23 cellular contexts compared by ENCODE assay signal in genomic region chr11:79431535-79431934, GRCh38. TPM values are rescaled to one million over a fixed set of nuclear protein-coding genes. Genes with fewer than 3 reads are reported as not detected.
A peak's percentile ranks its signal among the peaks of the same experiment; 100 is the strongest.
DNase-seq lines count a peak whose midpoint lies in the region; ATAC-seq and TF ChIP-seq lines count a peak whose summit lies in the region.
"Had no signal": no experiment of that assay in that cellular context is flagged by ENCODE, and none has a peak within 500 bp of the region (broad histone marks: within the 10 kb centered on the region; RNA-seq: fewer than 3 reads in every experiment).

No MANE protein-coding gene starts in this region.

- no peak overlapping the region for H2BK15ac ChIP-seq in IMR-90 (ENCODE audit: low read depth, low read length)

- peak; percentile 45 for ATAC-seq in IMR-90 (ENCODE audit: low read depth)
- no peak for ATAC-seq in gastroesophageal sphincter
- no peak for ATAC-seq in HG02840 (IDR thresholded peaks at IDR 0.05; ENCODE audit: low FRiP score, unreplicated experiment)
- ATAC-seq: A549; left cardiac atrium; stimulated activated naive B cell treated with anti-CD40 and anti-IgM and Interleukin-4, amounts not matched to agents 10 μg/mL and 1 μg/mL and 100 μg/mL, for 72 hours had no signal

- H4K91ac ChIP-seq in IMR-90 (ENCODE audit: insufficient read depth, low read depth, low read length), result no peak overlapping the region

- peaks cover 10% of the 10 kb centered on the region for H3K9me1 ChIP-seq in IMR-90 (ENCODE audit: insufficient read depth, low read length)

- H3K36me3 ChIP-seq in IMR-90 (ENCODE audit: control insufficient read depth, insufficient read depth, low read length) (no peaks in the 10 kb centered on the region), ascending aorta (no peaks in the 10 kb centered on the region), gastroesophageal sphincter (no peaks in the 10 kb centered on the region), ovary (no peaks in the 10 kb centered on the region)
- H3K36me3 ChIP-seq: right atrium auricular region, SJSA1, thyroid gland had no signal

- no peak for TF ChIP-seq CTCF in IMR-90 (conservative IDR thresholded peaks at IDR 0.05; ENCODE audit: low read depth, low read length)
- TF ChIP-seq CTCF in ascending aorta (IDR thresholded peaks at IDR 0.05), result no peak
- no peak for TF ChIP-seq CTCF in gastroesophageal sphincter (IDR thresholded peaks at IDR 0.05)
- no peak for TF ChIP-seq CTCF in ovary (IDR thresholded peaks at IDR 0.05)

- TF ChIP-seq POLR2A in IMR-90 (IDR thresholded peaks at IDR 0.05; ENCODE audit: low read depth, low read length) (no peak), gastroesophageal sphincter (IDR thresholded peaks at IDR 0.05) (no peak), ovary (IDR thresholded peaks at IDR 0.05) (no peak)

- H3K27ac ChIP-seq in IMR-90 (ENCODE audit: insufficient read depth, low read length) (no peak overlapping the region), ascending aorta (peak overlapping the region; percentile 53 to 71), gastroesophageal sphincter (peak overlapping the region in 3 of 4 donors; percentile 34 to 65 (median 63)), ovary (no peak overlapping the region)
- H3K27ac ChIP-seq: A549, hepatocyte, right atrium auricular region, SJSA1, thyroid gland had no signal

- no peak overlapping the region for H3K56ac ChIP-seq in IMR-90 (ENCODE audit: extremely low read depth, insufficient read depth, low read length)

- TF ChIP-seq EP300 in gastroesophageal sphincter (IDR thresholded peaks at IDR 0.05), result no peak
- no peak for TF ChIP-seq EP300 in ovary (IDR thresholded peaks at IDR 0.05)

- no peak overlapping the region for H2AFZ ChIP-seq in IMR-90 (replicated peaks; ENCODE audit: low read length, poor library complexity)
- H2AFZ ChIP-seq: hepatocyte had no signal

- no peak overlapping the region for H3K14ac ChIP-seq in IMR-90 (replicated peaks; ENCODE audit: low read depth, low read length)

- H3K18ac ChIP-seq in IMR-90 (ENCODE audit: low read depth, low read length), result no peak overlapping the region

- POLR2A ChIA-PET in IMR-90 (lab: Charles Lee; ENCODE audit: unreplicated experiment), result no interaction called here

- no peaks in the 10 kb centered on the region for H4K20me1 ChIP-seq in IMR-90 (ENCODE audit: insufficient read depth, low read length)

- no CpG with 5 or more reads among the region's 1 CpG for WGBS in IMR-90 (ENCODE audit: extremely low coverage in 2 of 2, insufficient read length in 1 of 2), 2 experiments
- 27 to 47% methylated on average over 1 of the region's 1 CpG for WGBS in gastroesophageal sphincter (ENCODE audit: low coverage in 1 of 2), 2 donors
- 76 to 86% (median 77%) methylated on average over 1 of the region's 1 CpG for WGBS in ovary, 3 donors

- no peak overlapping the region for H3K4me3 ChIP-seq in IMR-90 (ENCODE audit: insufficient read depth, low read depth, low read length)
- H3K4me3 ChIP-seq in ascending aorta, result no peak overlapping the region
- no peak overlapping the region for H3K4me3 ChIP-seq in gastroesophageal sphincter
- H3K4me3 ChIP-seq in ovary, result no peak overlapping the region
- H3K4me3 ChIP-seq: A549, hepatocyte, right atrium auricular region, SJSA1, thyroid gland had no signal

- no peak overlapping the region for H3K9ac ChIP-seq in IMR-90 (ENCODE audit: low read depth, low read length)

- BruUV-seq in IMR-90 (replicated peaks; lab: Mats Ljungman, UMichigan), result no TSS peak

- H2AK5ac ChIP-seq in IMR-90 (ENCODE audit: low read depth, low read length), result no peak overlapping the region

- H2BK120ac ChIP-seq in IMR-90 (ENCODE audit: low read depth, low read length), result no peak overlapping the region

- CTCF ChIA-PET in IMR-90 (lab: Yijun Ruan, JAX), result interaction anchor here (0.6 to 1.2 kb wide), 3 partner anchors 9 to 331 kb away, joined by 3 to 4 read pairs (median 3); no protein-coding TSS in a partner anchor

- TF ChIP-seq RAD21 in IMR-90 (IDR thresholded peaks at IDR 0.05; ENCODE audit: low read length), result no peak

- no peak overlapping the region for H2AK9ac ChIP-seq in IMR-90 (replicated peaks; ENCODE audit: low read depth, low read length, poor library complexity)

- no peak overlapping the region for H2BK20ac ChIP-seq in IMR-90 (ENCODE audit: low read depth, low read length)

- H4K5ac ChIP-seq in IMR-90 (ENCODE audit: low read depth, low read length), result no peak overlapping the region

- no peak overlapping the region for H3K4me2 ChIP-seq in IMR-90 (ENCODE audit: low read depth, low read length)
- H3K4me2 ChIP-seq: A549, hepatocyte had no signal

- peak; percentile 14 for DNase-seq in ACHN
- DNase-seq in IMR-90, result peak; percentile 89
- DNase-seq in ascending aorta (ENCODE audit: low spot score in 2 of 2), result no peak
- DNase-seq in NCI-H510A treated with DMSO at 0.1 percent for 48 hours (lab: John Stamatoyannopoulos, UW), result no peak
- no peak for DNase-seq in GM19238 (ENCODE audit: insufficient read length, low spot score)
- no peak for DNase-seq in ovary
- DNase-seq: activated CD8-positive, alpha-beta memory T cell treated with anti-CD3 and anti-CD28 coated beads for 24 hours; central memory CD4-positive, alpha-beta T cell; DMS153; GOT3; left cardiac atrium; NCI-H187; NCI-H446; stimulated activated naive B cell treated with anti-CD40 and anti-IgM and Interleukin-4, amounts not matched to agents 10 μg/mL and 1 μg/mL and 100 μg/mL, for 72 hours; thyroid gland had no signal

- peaks cover 7 to 64% of the 10 kb centered on the region in 2 experiments for H3K79me1 ChIP-seq in IMR-90 (ENCODE audit: low read depth in 1 of 2, low read length in 2 of 2)

- H2BK5ac ChIP-seq in IMR-90 (ENCODE audit: low read depth, low read length, poor library complexity, severe bottlenecking), result no peak overlapping the region

- H3K4ac ChIP-seq in IMR-90 (ENCODE audit: low read depth, low read length), result no peak overlapping the region

- in situ Hi-C loops in ACHN (cut with HindIII; ENCODE audit: low pct_ligation_motif_present, low pct_unique_long_range_greater_than_20kb, low sequenced_read_pairs), result no loop called here
- in situ Hi-C loops in IMR-90 (cut with MboI; ENCODE audit: low sequenced_read_pairs), result loop anchor here (10.0 kb wide), 1 partner anchor 337 kb away; no protein-coding TSS in a partner anchor

- intact Hi-C loops in IMR-90 (cut with micrococcal nuclease), result loop anchor here (10.0 kb wide), 1 partner anchor 327 kb away; no protein-coding TSS in a partner anchor
- intact Hi-C loops in ascending aorta (cut with DNase I), result loop anchor here (10.0 kb wide), 1 partner anchor 257 kb away; no protein-coding TSS in a partner anchor
- intact Hi-C loops in ovary (cut with DNase I), result loop anchor here in 2 of 4 donors (10.0 kb wide), 2 partner anchors 187 to 197 kb away; no protein-coding TSS in a partner anchor

- H3K4me1 ChIP-seq in IMR-90 (ENCODE audit: control insufficient read depth, insufficient read depth, low read length) (peaks cover 10% of the 10 kb centered on the region; the same call in 1 of the 2 replicates), ascending aorta (peaks cover 0 to 17% of the 10 kb centered on the region in 2 donors), gastroesophageal sphincter (peaks cover 7 to 26% (median 9%) of the 10 kb centered on the region in 3 donors), ovary (ENCODE audit: insufficient read depth) (peaks cover 7% of the 10 kb centered on the region)
- H3K4me1 ChIP-seq: A549, SJSA1 had no signal

- no peak overlapping the region for H3K23ac ChIP-seq in IMR-90 (ENCODE audit: low read depth, low read length)

- no peak overlapping the region; a peak in 1 of 4 replicates for H4K8ac ChIP-seq in IMR-90 (ENCODE audit: low read depth in 2 of 2, low read length in 2 of 2)

- H3K9me3 ChIP-seq in IMR-90 (ENCODE audit: control insufficient read depth, insufficient read depth, low read length) (no peaks in the 10 kb centered on the region), ascending aorta (no peaks in the 10 kb centered on the region), gastroesophageal sphincter (no peaks in the 10 kb centered on the region), ovary (no peaks in the 10 kb centered on the region)
- H3K9me3 ChIP-seq: A549, right atrium auricular region, SJSA1, thyroid gland had no signal

- H3K27me3 ChIP-seq in IMR-90 (ENCODE audit: control insufficient read depth, insufficient read depth, low read length) (no peaks in the 10 kb centered on the region), ascending aorta (no peaks in the 10 kb centered on the region), gastroesophageal sphincter (peaks cover 55% of the 10 kb centered on the region), ovary (no peaks in the 10 kb centered on the region)
- H3K27me3 ChIP-seq: right atrium auricular region, SJSA1, thyroid gland had no signal

- dilution Hi-C loops in IMR-90 (cut with HindIII; ENCODE audit: low sequenced_read_pairs, unreplicated experiment), result no loop called here

TF ChIP-seq in IMR-90, 13 proteins besides CTCF, POLR2A, EP300 and RAD21:
- TF ChIP-seq MAZ (IDR thresholded peaks at IDR 0.05; ENCODE audit: borderline replicate concordance, low read depth, low read length) (no peak), FOS (IDR thresholded peaks at IDR 0.05; ENCODE audit: low read depth, low read length) (no peak), RFX5 (IDR thresholded peaks at IDR 0.05; ENCODE audit: low read depth, low read length) (peak; percentile 86), USF2 (IDR thresholded peaks at IDR 0.05; ENCODE audit: low read depth, low read length) (no peak), RCOR1 (IDR thresholded peaks at IDR 0.05; ENCODE audit: insufficient replicate concordance, low read length) (no peak), NFE2L2 (IDR thresholded peaks at IDR 0.05; ENCODE audit: low read depth, low read length) (0 out of 2 replicates have a peak, but pooled peaks have one; percentile 27), MXI1 (IDR thresholded peaks at IDR 0.05; ENCODE audit: borderline replicate concordance, low read depth, low read length) (no peak)
TF ChIP-seq in IMR-90: peak in this region for 2.

RNA-seq across cellular contexts. Expression of gene TENM4, which starts 9.3 kb away (rescaled TPM):
- total RNA-seq in IMR-90 (2012; rRNA removed) (9.0 and 9.2 TPM in 2 replicates), ascending aorta (11.9 TPM), gastroesophageal sphincter (10 to 100 TPM in 2 of 4 donors, 1 to 10 TPM in 2; 5.5 to 12.3 (median 8.9) TPM), ovary (100 to 1,000 TPM in 5 of 7 donors, 10 to 100 TPM in 2; 61.2 to 206 (median 117) TPM)
- polyA plus RNA-seq in IMR-90 (2012; rRNA removed) (7.4 and 7.6 TPM in 2 replicates), ovary (10 to 100 TPM; 11.0 to 19.3 TPM)
- 8.1 and 12.3 TPM in 2 replicates for polyA plus RNA-seq in IMR-90 (2012; cell fraction: cytosol; rRNA removed)
- polyA plus RNA-seq in IMR-90 (2012; cell fraction: nucleus; rRNA removed; ENCODE audit: low replicate concordance), result 6.6 and 12.5 TPM in 2 replicates
- total RNA-seq: SJSA1; T-helper 2 cell treated with Interferon-gamma antibody and Interleukin-4, amounts not matched to agents 100 ng/mL and 5 ng/mL, for 36 hours had no signal
- polyA plus RNA-seq: IgD-negative memory B cell had no signal

Comparison
In these comparisons a context has a peak if more than half of its experiments do, and no peak if none do; other contexts are left out.
1. DNase-seq: peak in ACHN (single experiment) and IMR-90 (single experiment); none in ascending aorta (0 of 2), NCI-H510A treated with DMSO at 0.1 percent for 48 hours (single experiment), GM19238 (single experiment) and ovary (0 of 5).
2. H3K27ac ChIP-seq: peak in ascending aorta (2 of 2) and gastroesophageal sphincter (3 of 4); none in IMR-90 (single experiment) and ovary (0 of 2).